24 cellular contexts compared by ENCODE assay signal in genomic region chr15:95457520-95457919, GRCh38.
"Had no signal": no experiment of that assay in that cellular context is flagged by ENCODE, and none has a peak within 500 bp of the region (broad histone marks: within the 10 kb centered on the region; RNA-seq: fewer than 3 reads in every experiment).

No MANE protein-coding gene starts in this region.

- H3K27me3 Mint-ChIP-seq: activated B cell treated with CpG ODN at 0.5 μM for 24 hours; activated T-helper 17 cell treated with anti-CD3 and anti-CD28 coated beads, Interleukin-2, amount 50 U/mL, for 72 hours had no signal

- DNase-seq: activated B cell treated with CpG ODN at 0.5 μM for 24 hours; activated CD4-positive, alpha-beta T cell treated with anti-CD3 and anti-CD28 coated beads for 48 hours; activated CD8-positive, alpha-beta T cell treated with anti-CD3 and anti-CD28 coated beads for 36 hours; activated naive CD4-positive, alpha-beta T cell; activated naive CD8-positive, alpha-beta T cell treated with anti-CD3 and anti-CD28 coated beads for 36 hours; activated T-cell treated with anti-CD3 and anti-CD28 coated beads, Interleukin-2, amount 50 U/mL, for 1 hour; effector CD8-positive, alpha-beta T cell; foreskin keratinocyte; glutamatergic neuron; left lung; mucosa of descending colon; naive B cell; pancreas; stimulated activated CD4-positive, alpha-beta T cell treated with anti-CD3 and anti-CD28 coated beads, Interleukin-2, amount 100 ng/mL, for 48 hours; upper lobe of right lung had no signal

- H3K4me1 Mint-ChIP-seq: activated B cell treated with CpG ODN at 0.5 μM for 24 hours; activated T-helper 17 cell treated with anti-CD3 and anti-CD28 coated beads, Interleukin-2, amount 50 U/mL, for 72 hours; naive B cell had no signal

- H3K36me3 Mint-ChIP-seq: activated naive CD8-positive, alpha-beta T cell treated with anti-CD3 and anti-CD28 coated beads for 36 hours; brain; naive B cell had no signal

- H3K27me3 ChIP-seq: foreskin keratinocyte, left lung, pancreas, suprapubic skin, upper lobe of right lung had no signal

- H3K4me3 Mint-ChIP-seq: activated B cell treated with CpG ODN at 0.5 μM for 24 hours; activated CD8-positive, alpha-beta T cell treated with anti-CD3 and anti-CD28 coated beads for 36 hours; activated naive CD8-positive, alpha-beta T cell treated with anti-CD3 and anti-CD28 coated beads for 36 hours; activated T-helper 17 cell treated with anti-CD3 and anti-CD28 coated beads, Interleukin-2, amount 50 U/mL, for 72 hours; brain; dendritic cell treated with granulocyte-macrophage colony-stimulating factor and Interleukin-4, amounts not matched to agents 40 ng/mL and 50 ng/mL, for 4 days; naive B cell; stimulated activated naive CD8-positive, alpha-beta T cell treated with anti-CD3 and anti-CD28 coated beads, Interleukin-15, Interleukin-2, amounts not matched to agents 100 ng/mL and 50 ng/mL, for 24 hours; T-helper 2 cell treated with Interferon-gamma antibody and Interleukin-4, amounts not matched to agents 5 μg/mL and 100 μg/mL, for 36 hours had no signal

- H3K9me3 ChIP-seq: left lung, mucosa of descending colon, pancreas, suprapubic skin, upper lobe of right lung had no signal

- H3K36me3 ChIP-seq: left lung, pancreas, suprapubic skin, upper lobe of right lung had no signal

- H3K27ac ChIP-seq: foreskin keratinocyte, left lung, pancreas, SK-N-MC, suprapubic skin, upper lobe of right lung had no signal

- H3K9me3 Mint-ChIP-seq: activated CD8-positive, alpha-beta T cell treated with anti-CD3 and anti-CD28 coated beads for 36 hours; activated T-helper 17 cell treated with anti-CD3 and anti-CD28 coated beads, Interleukin-2, amount 50 U/mL, for 72 hours; brain; dendritic cell treated with granulocyte-macrophage colony-stimulating factor and Interleukin-4, amounts not matched to agents 40 ng/mL and 50 ng/mL, for 4 days had no signal

- H3K4me1 ChIP-seq: left lung, pancreas, suprapubic skin, upper lobe of right lung had no signal

- H3K27ac Mint-ChIP-seq: activated B cell treated with CpG ODN at 0.5 μM for 24 hours; activated CD8-positive, alpha-beta T cell treated with anti-CD3 and anti-CD28 coated beads for 36 hours; activated naive CD8-positive, alpha-beta T cell treated with anti-CD3 and anti-CD28 coated beads for 36 hours; activated T-helper 17 cell treated with anti-CD3 and anti-CD28 coated beads, Interleukin-2, amount 50 U/mL, for 72 hours; brain; dendritic cell treated with granulocyte-macrophage colony-stimulating factor and Interleukin-4, amounts not matched to agents 40 ng/mL and 50 ng/mL, for 4 days; naive B cell; stimulated activated naive CD8-positive, alpha-beta T cell treated with anti-CD3 and anti-CD28 coated beads, Interleukin-15, Interleukin-2, amounts not matched to agents 100 ng/mL and 50 ng/mL, for 24 hours; T-helper 2 cell treated with Interferon-gamma antibody and Interleukin-4, amounts not matched to agents 5 μg/mL and 100 μg/mL, for 36 hours had no signal

- FAIRE-seq: keratinocyte, pancreas, TTC549 had no signal

- ATAC-seq: activated CD8-positive, alpha-beta T cell treated with anti-CD3 and anti-CD28 coated beads for 36 hours; activated T-helper 17 cell treated with anti-CD3 and anti-CD28 coated beads, Interleukin-2, amount 50 U/mL, for 72 hours; foreskin keratinocyte; left lung; mucosa of descending colon; pancreas; upper lobe of right lung had no signal

- H3K4me3 ChIP-seq: left lung, mucosa of descending colon, pancreas, SK-N-MC, suprapubic skin, upper lobe of right lung had no signal
